ENCODE assay signal across 26 cellular contexts in genomic region chr10:98487692-98488091, GRCh38. TPM values are rescaled to one million over a fixed set of nuclear protein-coding genes. Genes with fewer than 3 reads are reported as not detected.
DNase-seq lines count a peak whose midpoint lies in the region; ATAC-seq, FAIRE-seq and TF ChIP-seq lines count a peak whose summit lies in the region.
"Had no signal": no experiment of that assay in that cellular context is flagged by ENCODE, and none has a peak within 500 bp of the region (broad histone marks: within the 10 kb centered on the region; RNA-seq: fewer than 3 reads in every experiment).

No MANE protein-coding gene starts in this region.

- no peaks in the 10 kb centered on the region for H3K23me2 ChIP-seq in H9 (ENCODE audit: insufficient read length, low read depth, low read length, poor library complexity, severe bottlenecking)

- no peak overlapping the region for H4K91ac ChIP-seq in H9 (ENCODE audit: insufficient read length, low read depth, low read length)

- H3K4ac ChIP-seq in H9 (ENCODE audit: low read depth, low read length), result no peak overlapping the region

- H3K27me3 ChIP-seq in HepG2 (ENCODE audit: control insufficient read depth in 1 of 2, insufficient read depth in 2 of 2, low read length in 2 of 2) (no peaks in the 10 kb centered on the region), right lobe of liver (no peaks in the 10 kb centered on the region), H9 (ENCODE audit: insufficient read depth, low read length) (no peaks in the 10 kb centered on the region), K562 (ENCODE audit: control insufficient read depth in 2 of 2, insufficient read depth in 2 of 2, low read length in 2 of 2) (no peaks in the 10 kb centered on the region), HAP-1 (ENCODE audit: low read depth) (no peaks in the 10 kb centered on the region)

- TF ChIP-seq EP300 in HepG2 (IDR thresholded peaks at IDR 0.05; ENCODE audit: low read depth in 2 of 2, low read length in 2 of 2) (no peak), HepG2 (CRISPR knock-in tag; IDR thresholded peaks at IDR 0.05; ENCODE audit: borderline replicate concordance) (no peak), K562 (IDR thresholded peaks at IDR 0.05; ENCODE audit: low read length) (no peak)

- H3K79me2 ChIP-seq in HepG2 (ENCODE audit: insufficient read depth, low read length), result no peaks in the 10 kb centered on the region
- no peaks in the 10 kb centered on the region for H3K79me2 ChIP-seq in H9 (ENCODE audit: insufficient read depth, low read length)
- H3K79me2 ChIP-seq in K562 (ENCODE audit: control insufficient read depth, insufficient read depth, low read length), result no peaks in the 10 kb centered on the region

- H3K56ac ChIP-seq in H9 (ENCODE audit: insufficient read length, low read depth, low read length), result no peak overlapping the region

- no peak overlapping the region for H4K5ac ChIP-seq in H9 (ENCODE audit: insufficient read length, low read depth, low read length)

- H2BK20ac ChIP-seq in H9 (ENCODE audit: low read depth, low read length, poor library complexity, severe bottlenecking), result no peak overlapping the region

- H3K27ac ChIP-seq in HepG2 (ENCODE audit: extremely low read length, insufficient read depth, low read length) (no peak overlapping the region), right lobe of liver (no peak overlapping the region), H9 (ENCODE audit: insufficient read length, low read depth, low read length) (no peak overlapping the region), K562 (ENCODE audit: extremely low read depth, low read depth, low read length) (no peak overlapping the region)

- peaks cover 0 to 9% (median 0%) of the 10 kb centered on the region in 3 experiments; a peak in 2 of 7 replicates for H3K36me3 Mint-ChIP-seq in H9 (ENCODE audit: insufficient read depth in 1 of 3, low read depth in 3 of 3)
- H3K36me3 Mint-ChIP-seq: CD8-positive, alpha-beta T cell had no signal

- peaks cover 32% of the 10 kb centered on the region for H3K4me1 ChIP-seq in HepG2 (ENCODE audit: insufficient read depth, low read length)
- no peaks in the 10 kb centered on the region for H3K4me1 ChIP-seq in right lobe of liver
- H3K4me1 ChIP-seq in H9 (ENCODE audit: insufficient read depth, low read length), result no peaks in the 10 kb centered on the region
- H3K4me1 ChIP-seq in K562 (replicated peaks in 1 of 2; ENCODE audit: control insufficient read depth in 2 of 2, insufficient read depth in 2 of 2, low read length in 2 of 2), result no peaks in the 10 kb centered on the region
- no peaks in the 10 kb centered on the region for H3K4me1 ChIP-seq in HAP-1

- ATAC-seq in HepG2 (peak; percentile 50; the same call in 1 of the 3 replicates), right lobe of liver (no peak), K562 (no peak), GM21381 (IDR thresholded peaks at IDR 0.05; ENCODE audit: unreplicated experiment) (no peak), HG02763 (IDR thresholded peaks at IDR 0.05; ENCODE audit: unreplicated experiment) (no peak)
- ATAC-seq: CD8-positive, alpha-beta T cell had no signal

- TF ChIP-seq POLR2A in HepG2 (IDR thresholded peaks at IDR 0.05; ENCODE audit: insufficient read depth in 1 of 2, low read depth in 2 of 2, low read length in 2 of 2), result no peak
- TF ChIP-seq POLR2A in right lobe of liver (IDR thresholded peaks at IDR 0.05), result no peak
- no peak for TF ChIP-seq POLR2A in K562 (conservative IDR thresholded peaks at IDR 0.05)

- no peaks in the 10 kb centered on the region for H4K20me1 ChIP-seq in HepG2 (ENCODE audit: insufficient read depth, low read length)
- H4K20me1 ChIP-seq in H9 (ENCODE audit: control insufficient read depth, insufficient read depth, insufficient read length), result no peaks in the 10 kb centered on the region
- H4K20me1 ChIP-seq in K562 (replicated peaks; ENCODE audit: control insufficient read depth, insufficient read depth, low read length), result no peaks in the 10 kb centered on the region

- H3K4me3 ChIP-seq in HepG2 (replicated peaks in 1 of 3; ENCODE audit: insufficient read depth in 1 of 3, low read depth in 2 of 3, low read length in 3 of 3) (no peak overlapping the region), right lobe of liver (no peak overlapping the region), K562 (no peak overlapping the region), HAP-1 (no peak overlapping the region)

- H3K79me1 ChIP-seq in H9 (ENCODE audit: insufficient read depth, low read depth, low read length, poor library complexity, severe bottlenecking), result no peaks in the 10 kb centered on the region

- H3K14ac ChIP-seq in H9 (ENCODE audit: insufficient read depth, low read length), result no peak overlapping the region

- no peak overlapping the region for H3T11ph ChIP-seq in H9 (ENCODE audit: low read length)

- CTCF ChIA-PET in HepG2 (lab: Yijun Ruan, JAX; ENCODE audit: low intra/inter-chr PET ratio, low total read pairs) (no interaction called here), K562 (lab: Yijun Ruan, JAX; ENCODE audit: low intra/inter-chr PET ratio) (no interaction called here)

- H3K36me3 ChIP-seq in HepG2 (replicated peaks in 1 of 2; ENCODE audit: control insufficient read depth in 1 of 2, insufficient read depth in 2 of 2, low read length in 2 of 2) (no peaks in the 10 kb centered on the region), right lobe of liver (no peaks in the 10 kb centered on the region), K562 (ENCODE audit: control insufficient read depth, insufficient read depth, low read length) (no peaks in the 10 kb centered on the region), HAP-1 (replicated peaks) (no peaks in the 10 kb centered on the region)

- POLR2A ChIA-PET in HepG2 (lab: Yijun Ruan, JAX), result no interaction called here
- POLR2A ChIA-PET in K562 (lab: Yijun Ruan, JAX), result no interaction called here

- H3K18ac ChIP-seq in H9 (ENCODE audit: insufficient read length, low read depth, low read length), result no peak overlapping the region

- 6% methylated on average over 3 of the region's 3 CpGs for WGBS in HepG2 (ENCODE audit: low lambda C conversion rate)
- WGBS in right lobe of liver (ENCODE audit: insufficient coverage, low coverage, low lambda C conversion rate, missing lambda C conversion rate), result 59% methylated on average over 3 of the region's 3 CpGs
- WGBS in H9 (ENCODE audit: extremely low coverage, insufficient read length, low lambda C conversion rate), result no CpG with 5 or more reads among the region's 3 CpGs
- WGBS in K562 (ENCODE audit: insufficient coverage, low coverage, missing lambda C conversion rate), result 0% methylated on average over 3 of the region's 3 CpGs

- no peak overlapping the region for H2BK12ac ChIP-seq in H9 (ENCODE audit: insufficient read length, low read depth, low read length)

- H3K27me3 Mint-ChIP-seq in H9 (ENCODE audit: low read depth), result peaks cover 3% of the 10 kb centered on the region; the same call in 1 of the 2 replicates

- FAIRE-seq in HepG2 (lab: Jason Lieb, UNC) (no peak), K562 (lab: Jason Lieb, UNC) (no peak)

- intact Hi-C loops in HepG2 (cut with micrococcal nuclease; ENCODE audit: unreplicated experiment), result no loop called here
- intact Hi-C loops in right lobe of liver (cut with DNase I), result no loop called here
- intact Hi-C loops in K562 (cut with micrococcal nuclease), result no loop called here

- H3K9ac ChIP-seq in HepG2 (ENCODE audit: insufficient read depth, low read depth, low read length) (no peak overlapping the region), H9 (ENCODE audit: extremely low read depth, insufficient read length, low read length) (no peak overlapping the region), K562 (ENCODE audit: insufficient read depth in 1 of 2, low read depth in 2 of 2, low read length in 2 of 2) (no peak overlapping the region)

- no peak overlapping the region for H3K27ac Mint-ChIP-seq in H9
- H3K27ac Mint-ChIP-seq: CD8-positive, alpha-beta T cell; T-helper 1 cell treated with Interleukin-12 subunit alpha and Interleukin-12 subunit beta and Interleukin-4 antibody, amounts not matched to agents 30 μg/mL and 1 μg/mL, for 36 hours had no signal

- H4K8ac ChIP-seq in H9 (replicated peaks; ENCODE audit: insufficient read length, low read depth, low read length), result no peak overlapping the region

- H2AK5ac ChIP-seq in H9 (ENCODE audit: insufficient read length, low read length), result no peak overlapping the region

- in situ Hi-C loops in HepG2 (cut with HindIII; ENCODE audit: extremely low pct_ligation_motif_present, low pct_unique_long_range_greater_than_20kb), result no loop called here
- in situ Hi-C loops in K562 (cut with MboI), result no loop called here
- in situ Hi-C loops in HAP-1 (cut with MboI; ENCODE audit: low sequenced_read_pairs), result no loop called here

- no peaks in the 10 kb centered on the region for H3K9me1 ChIP-seq in K562 (ENCODE audit: control insufficient read depth, insufficient read depth, low read length)

- H3K4me2 ChIP-seq in HepG2 (ENCODE audit: low read depth, low read length) (no peak overlapping the region), H9 (ENCODE audit: insufficient read depth, insufficient read length, low read length) (no peak overlapping the region), K562 (ENCODE audit: insufficient read depth, low read length) (no peak overlapping the region)

- H3K9me3 ChIP-seq in HepG2 (ENCODE audit: low read length) (no peaks in the 10 kb centered on the region), right lobe of liver (no peaks in the 10 kb centered on the region), H9 (ENCODE audit: control insufficient read depth, low read depth, low read length) (no peaks in the 10 kb centered on the region), K562 (replicated peaks; ENCODE audit: control insufficient read depth, insufficient read depth, low read depth, low read length) (no peaks in the 10 kb centered on the region; the same call in 1 of the 2 replicates), HAP-1 (no peaks in the 10 kb centered on the region)

- no peak overlapping the region for H2BK120ac ChIP-seq in H9 (ENCODE audit: low read depth, low read length, poor library complexity, severe bottlenecking)

- BruUV-seq in HepG2 (replicated peaks; lab: Mats Ljungman, UMichigan) (no TSS peak), K562 (replicated peaks; lab: Mats Ljungman, UMichigan) (no TSS peak)

- no peak overlapping the region for H3K23ac ChIP-seq in H9 (ENCODE audit: insufficient read length, low read depth, low read length)

- H2AFZ ChIP-seq in HepG2 (ENCODE audit: low read length) (no peak overlapping the region), H9 (ENCODE audit: low read length) (no peak overlapping the region), K562 (ENCODE audit: low read depth, low read length) (no peak overlapping the region)

- no peak overlapping the region for H2BK5ac ChIP-seq in H9 (ENCODE audit: insufficient read length, low read length)

- peak; percentile 31 for TF ChIP-seq CTCF in HepG2 (CRISPR knock-in tag; IDR thresholded peaks at IDR 0.05)
- TF ChIP-seq CTCF in right lobe of liver (IDR thresholded peaks at IDR 0.05), result no peak
- 0 out of 3 replicates have a peak, but pooled peaks have one; percentile 14 for TF ChIP-seq CTCF in H9 (conservative IDR thresholded peaks at IDR 0.05)
- peak in 1 of 3 experiments; percentile 22; a peak in 2 of 6 replicates for TF ChIP-seq CTCF in K562 (IDR thresholded peaks at IDR 0.05 in 2 of 3, conservative IDR thresholded peaks at IDR 0.05 in 1 of 3; ENCODE audit: insufficient read depth in 2 of 3, low read depth in 1 of 3, low read length in 3 of 3)

- no peaks in the 10 kb centered on the region for H3K4me1 Mint-ChIP-seq in H9

- no peak overlapping the region for H3K4me3 Mint-ChIP-seq in H9
- H3K4me3 Mint-ChIP-seq: CD8-positive, alpha-beta T cell; T-helper 1 cell treated with Interleukin-12 subunit alpha and Interleukin-12 subunit beta and Interleukin-4 antibody, amounts not matched to agents 30 μg/mL and 1 μg/mL, for 36 hours had no signal

- DNase-seq in HepG2 (ENCODE audit: low spot score), result no peak
- no peak for DNase-seq in right lobe of liver
- no peak for DNase-seq in H9
- DNase-seq in K562 (ENCODE audit: extremely low read depth in 1 of 4, low spot score in 3 of 4), result no peak
- no peak for DNase-seq in HAP-1 (ENCODE audit: low spot score in 2 of 2)
- DNase-seq in COLO668 (lab: John Stamatoyannopoulos, UW; ENCODE audit: unreplicated experiment), result no peak
- DNase-seq: AML-193; C1 segment of cervical spinal cord; Calu3; CD8-positive, alpha-beta T cell; DMS153; EL; GF-D8; H7; NCI-H1092; NCI-H1436; NCI-H2029; NCI-H2227 treated with DMSO at 0.1 percent for 48 hours; NCI-H510A treated with DMSO at 0.1 percent for 48 hours; NCI-H82; RPMI8226; SHP77; T1000 had no signal

- peaks cover 7 to 9% of the 10 kb centered on the region in 2 experiments; a peak in 4 of 5 replicates for H3K9me3 Mint-ChIP-seq in H9
- H3K9me3 Mint-ChIP-seq: T-helper 1 cell treated with Interleukin-12 subunit alpha and Interleukin-12 subunit beta and Interleukin-4 antibody, amounts not matched to agents 30 μg/mL and 1 μg/mL, for 36 hours had no signal

- no peak overlapping the region for H2BK15ac ChIP-seq in H9 (ENCODE audit: low read depth, low read length)

- TF ChIP-seq RAD21 in HepG2 (CRISPR knock-in tag; IDR thresholded peaks at IDR 0.05) (no peak), K562 (CRISPR knock-in tag; conservative IDR thresholded peaks at IDR 0.05 in 1 of 2, IDR thresholded peaks at IDR 0.05 in 1 of 2) (peak in 1 of 2 experiments; percentile 13; a peak in 1 of 4 replicates)

RNA-seq across cellular contexts. Expression of gene HPS1, which starts 41.0 kb away (rescaled TPM):
- total RNA-seq in HepG2 (2016; rRNA removed; fragmentation: Illumina TruSeq; extraction: Trizol) (20.7 and 25.8 TPM in 2 replicates), right lobe of liver (10 to 100 TPM; 18.2 to 44.5 (median 32.0) TPM), H9 (2021) (46.8 and 47.4 TPM in 2 replicates), K562 (2014; rRNA removed) (26.3 and 37.1 TPM in 2 replicates), K562 (2014; rRNA removed; fragmentation: Illumina TruSeq; extraction: Trizol) (16.2 and 18.7 TPM in 2 replicates), K562 (2015; rRNA removed; fragmentation: Illumina TruSeq; extraction: Trizol) (20.8 and 23.2 TPM in 2 replicates), K562 (2021) (43.6 and 45.3 TPM in 2 replicates)
- total RNA-seq in HepG2 (2016; cell fraction: cytosol; rRNA removed; fragmentation: Illumina TruSeq; extraction: Trizol; ENCODE audit: low read depth), result 50.6 and 58.2 TPM in 2 replicates
- 14.1 and 23.6 TPM in 2 replicates for total RNA-seq in HepG2 (2016; cell fraction: insoluble cytoplasmic fraction; rRNA removed; fragmentation: Illumina TruSeq; extraction: Trizol)
- total RNA-seq in HepG2 (2016; cell fraction: membrane; rRNA removed; fragmentation: Illumina TruSeq; extraction: Trizol), result 56.4 and 66.7 TPM in 2 replicates
- total RNA-seq in HepG2 (2016; cell fraction: nucleus; rRNA removed; fragmentation: Illumina TruSeq; extraction: Trizol), result 19.0 and 25.7 TPM in 2 replicates
- polyA plus RNA-seq in HepG2 (2011; rRNA removed) (24.6 and 33.7 TPM in 2 replicates), K562 (2011; rRNA removed) (36.1 and 53.7 TPM in 2 replicates), K562 (2014; fragmentation: Illumina TruSeq; extraction: Trizol) (31.0 and 35.2 TPM in 2 replicates), K562 (2014; fragmentation: Nextera tagmentation; extraction: Ambion mirVana) (10 to 100 TPM; 18.1 to 23.7 TPM), K562 (2014; rRNA removed) (34.4 and 38.4 TPM in 2 replicates)
- 18.0 and 21.8 TPM in 2 replicates for polyA plus RNA-seq in HepG2 (2011; cell fraction: cytosol; rRNA removed)
- 108 and 120 TPM in 2 replicates for polyA plus RNA-seq in HepG2 (2011; cell fraction: nucleus; rRNA removed)
- polyA plus RNA-seq in HepG2 (2012), result 16.9 and 22.7 TPM in 2 replicates
- polyA plus RNA-seq in HepG2 (2016; cell fraction: cytosol; fragmentation: Illumina TruSeq; extraction: Trizol; ENCODE audit: low read depth), result 68.9 and 83.5 TPM in 2 replicates
- 19.4 and 23.0 TPM in 2 replicates for polyA plus RNA-seq in HepG2 (2016; cell fraction: insoluble cytoplasmic fraction; fragmentation: Illumina TruSeq; extraction: Trizol; ENCODE audit: low read depth)
- polyA plus RNA-seq in HepG2 (2016; cell fraction: membrane; fragmentation: Illumina TruSeq; extraction: Trizol; ENCODE audit: low read depth), result 63.1 and 73.8 TPM in 2 replicates
- 43.6 and 45.7 TPM in 2 replicates for polyA plus RNA-seq in HepG2 (2016; cell fraction: nucleus; fragmentation: Illumina TruSeq; extraction: Trizol; ENCODE audit: insufficient read depth, low read depth)
- polyA minus RNA-seq in HepG2 (2011; rRNA and poly(A)+ RNA removed; ENCODE audit: low replicate concordance), result 35.4 and 47.2 TPM in 2 replicates
- polyA minus RNA-seq in HepG2 (2011; cell fraction: cytosol; rRNA and poly(A)+ RNA removed), result 12.4 and 14.5 TPM in 2 replicates
- 45.1 and 49.1 TPM in 2 replicates for polyA minus RNA-seq in HepG2 (2011; cell fraction: nucleus; rRNA and poly(A)+ RNA removed)
- total RNA-seq in K562 (2011; cell fraction: chromatin; rRNA removed; ENCODE audit: low replicate concordance), result 66.7 and 154 TPM in 2 replicates
- total RNA-seq in K562 (2011; cell fraction: nucleolus; rRNA removed), result 80.3 and 92.9 TPM in 2 replicates
- total RNA-seq in K562 (2011; cell fraction: nucleoplasm; rRNA removed), result 62.7 and 73.1 TPM in 2 replicates
- 29.6 and 48.7 TPM in 2 replicates for polyA plus RNA-seq in K562 (2011; cell fraction: cytosol; rRNA removed)
- polyA plus RNA-seq in K562 (2011; cell fraction: nucleus; rRNA removed), result 137 and 184 TPM in 2 replicates
- 46.1 and 96.9 TPM in 2 replicates for polyA plus RNA-seq in K562 (2012)
- polyA minus RNA-seq in K562 (2011; rRNA and poly(A)+ RNA removed), result 20.8 and 27.8 TPM in 2 replicates
- polyA minus RNA-seq in K562 (2011; cell fraction: cytosol; rRNA and poly(A)+ RNA removed), result 24.5 and 27.4 TPM in 2 replicates
- 43.5 and 44.1 TPM in 2 replicates for polyA minus RNA-seq in K562 (2011; cell fraction: nucleus; rRNA and poly(A)+ RNA removed)

Comparison
In these comparisons a context has a peak if more than half of its experiments do, and no peak if none do; other contexts are left out.
1. CTCF ChIP-seq: peak in HepG2 (single experiment) and H9 (single experiment); none in right lobe of liver (0 of 4).
2. Of the 241 proteins assayed by ChIP-seq in both HepG2 and K562: peak only in HepG2: none; only in K562: BHLHE40 and NFE2; in both: none; in neither: 236; mixed calls (peak in some experiments, not most) for 3.